In genomic region chrX:9340619-9341304, GRCh38 we compare ENCODE assay signal across 8 cellular contexts.
A peak's percentile ranks its signal among the peaks of the same experiment; 100 is the strongest.
DNase-seq lines count a peak whose midpoint lies in the region; ATAC-seq and TF ChIP-seq lines count a peak whose summit lies in the region.

No MANE protein-coding gene starts in this region.

- H3K27me3 Mint-ChIP-seq in CD4-positive, CD25-positive, alpha-beta regulatory T cell = no peaks in the 10 kb centered on the region
- no peaks in the 10 kb centered on the region for H3K27me3 Mint-ChIP-seq in activated CD4-positive, alpha-beta memory T cell treated with anti-CD3 and anti-CD28 coated beads for 36 hours

- H3K9me3 Mint-ChIP-seq in CD4-positive, CD25-positive, alpha-beta regulatory T cell = peaks cover 0 to 1% (median 0%) of the 10 kb centered on the region in 7 donors
- no peaks in the 10 kb centered on the region for H3K9me3 Mint-ChIP-seq in activated CD4-positive, alpha-beta memory T cell treated with anti-CD3 and anti-CD28 coated beads for 36 hours

- peaks cover 47% of the 10 kb centered on the region for H3K4me1 ChIP-seq in CD4-positive, CD25-positive, alpha-beta regulatory T cell (ENCODE audit: control insufficient read depth, insufficient read depth, low read length, poor library complexity, severe bottlenecking)
- no peaks in the 10 kb centered on the region for H3K4me1 ChIP-seq in prostate gland (replicated peaks)

- peak overlapping the region; percentile 84 for H3K27ac ChIP-seq in CD4-positive, CD25-positive, alpha-beta regulatory T cell (ENCODE audit: insufficient read depth, low read length, poor library complexity, severe bottlenecking)
- H3K27ac ChIP-seq in prostate gland = peak overlapping the region; percentile 58 to 66

- H3K36me3 ChIP-seq in CD4-positive, CD25-positive, alpha-beta regulatory T cell (ENCODE audit: control insufficient read depth, insufficient read depth, low read length) = no peaks in the 10 kb centered on the region
- H3K36me3 ChIP-seq in prostate gland = no peaks in the 10 kb centered on the region

- no peak for TF ChIP-seq POLR2A in prostate gland (IDR thresholded peaks at IDR 0.05)

- H3K36me3 Mint-ChIP-seq in CD4-positive, CD25-positive, alpha-beta regulatory T cell = no peaks in the 10 kb centered on the region
- H3K36me3 Mint-ChIP-seq in activated CD4-positive, alpha-beta memory T cell treated with anti-CD3 and anti-CD28 coated beads for 36 hours = no peaks in the 10 kb centered on the region

- no peaks in the 10 kb centered on the region for H3K27me3 ChIP-seq in CD4-positive, CD25-positive, alpha-beta regulatory T cell (ENCODE audit: control insufficient read depth, insufficient read depth, low read length)
- H3K27me3 ChIP-seq in prostate gland (replicated peaks; ENCODE audit: insufficient read depth) = no peaks in the 10 kb centered on the region

- H3K9me3 ChIP-seq in CD4-positive, CD25-positive, alpha-beta regulatory T cell (ENCODE audit: control insufficient read depth in 2 of 2, low read length in 2 of 2) = no peaks in the 10 kb centered on the region
- H3K9me3 ChIP-seq in prostate gland = no peaks in the 10 kb centered on the region

- peak overlapping the region; percentile 78 to 95 (median 83) for H3K4me3 Mint-ChIP-seq in CD4-positive, CD25-positive, alpha-beta regulatory T cell
- peak overlapping the region; percentile 30 for H3K4me3 Mint-ChIP-seq in activated CD4-positive, alpha-beta memory T cell treated with anti-CD3 and anti-CD28 coated beads for 36 hours

- CTCF ChIA-PET in activated CD4-positive, alpha-beta memory T cell treated with anti-CD3 and anti-CD28 coated beads for 36 hours (lab: Charles Lee) = interaction anchor here (1.3 to 1.5 kb wide), 2 partner anchors 28 to 122 kb away, joined by 3 to 5 read pairs; no protein-coding TSS in a partner anchor
- CTCF ChIA-PET in HEK293T (lab: Yijun Ruan, JAX) = no interaction called here

- in situ Hi-C loops in KBM-7 (cut with MboI; ENCODE audit: low pct_unique_long_range_greater_than_20kb, low sequenced_read_pairs) = loop anchor here (25.0 kb wide), 1 partner anchor 378 kb away; no protein-coding TSS in a partner anchor

- peak; percentile 29 to 86 (median 75) for DNase-seq in CD4-positive, CD25-positive, alpha-beta regulatory T cell
- DNase-seq in KBM-7 (peak; percentile 86), fibroblast of villous mesenchyme (ENCODE audit: low read depth) (peak; percentile 76), prostate gland (ENCODE audit: low spot score) (peak; percentile 12), HPDE6-E6E7 (ENCODE audit: extremely low spot score) (no peak), HEK293T (ENCODE audit: extremely low spot score) (no peak)
- DNase-seq in activated CD4-positive, alpha-beta memory T cell treated with anti-CD3 and anti-CD28 coated beads for 36 hours = peak; percentile 36

- peak overlapping the region; percentile 85 to 98 (median 96) for H3K27ac Mint-ChIP-seq in CD4-positive, CD25-positive, alpha-beta regulatory T cell
- peak overlapping the region; percentile 84 for H3K27ac Mint-ChIP-seq in activated CD4-positive, alpha-beta memory T cell treated with anti-CD3 and anti-CD28 coated beads for 36 hours

- intact Hi-C loops in activated CD4-positive, alpha-beta memory T cell treated with anti-CD3 and anti-CD28 coated beads for 36 hours (cut with micrococcal nuclease) = loop anchor here (1.0 to 5.0 kb wide), 6 partner anchors 12 to 367 kb away; no protein-coding TSS in a partner anchor
- intact Hi-C loops in prostate gland (cut with DNase I) = loop anchor here (2.0 to 10.0 kb wide), 3 partner anchors 190 to 258 kb away; no protein-coding TSS in a partner anchor

- WGBS in prostate gland = 26% methylated on average over 14 of the region's 15 CpGs

- H3K4me1 Mint-ChIP-seq in CD4-positive, CD25-positive, alpha-beta regulatory T cell = peaks cover 20 to 61% (median 32%) of the 10 kb centered on the region in 4 donors
- H3K4me1 Mint-ChIP-seq in activated CD4-positive, alpha-beta memory T cell treated with anti-CD3 and anti-CD28 coated beads for 36 hours (ENCODE audit: low read depth) = peaks cover 30% of the 10 kb centered on the region

- TF ChIP-seq CTCF in fibroblast of villous mesenchyme (IDR thresholded peaks at IDR 0.05; ENCODE audit: insufficient read depth, low read depth, low read length) = no peak
- TF ChIP-seq CTCF in prostate gland (IDR thresholded peaks at IDR 0.05) = no peak

- ATAC-seq in CD4-positive, CD25-positive, alpha-beta regulatory T cell (ENCODE audit: low read depth in 2 of 2) = peak; percentile 37 to 46
- peak; percentile 38 for ATAC-seq in GM19395 (IDR thresholded peaks at IDR 0.05; ENCODE audit: unreplicated experiment)

- peak overlapping the region; percentile 78 for H3K4me3 ChIP-seq in CD4-positive, CD25-positive, alpha-beta regulatory T cell (ENCODE audit: low read depth, low read length)
- no peak overlapping the region for H3K4me3 ChIP-seq in fibroblast of villous mesenchyme (ENCODE audit: low read depth, low read length)
- no peak overlapping the region for H3K4me3 ChIP-seq in prostate gland

- POLR2A ChIA-PET in activated CD4-positive, alpha-beta memory T cell treated with anti-CD3 and anti-CD28 coated beads for 36 hours (lab: Charles Lee) = interaction anchor here (1.3 to 1.9 kb wide), 2 partner anchors 12 to 123 kb away, joined by 7 read pairs; no protein-coding TSS in a partner anchor
- POLR2A ChIA-PET in HEK293T (lab: Yijun Ruan, JAX) = interaction anchor here (1.3 kb wide), 1 partner anchor 122 kb away, joined by 5 read pairs; no protein-coding TSS in a partner anchor

TF ChIP-seq in HEK293T, 16 proteins besides CTCF, POLR2A, EP300 and RAD21:
- TF ChIP-seq ZNF384 (IDR thresholded peaks at IDR 0.05) = no peak
- no peak for TF ChIP-seq SUZ12 (IDR thresholded peaks at IDR 0.05)
- no peak for TF ChIP-seq NFRKB (IDR thresholded peaks at IDR 0.05)
- no peak for TF ChIP-seq TARDBP (IDR thresholded peaks at IDR 0.05)
- no peak for TF ChIP-seq SP1 (IDR thresholded peaks at IDR 0.05)
- no peak for TF ChIP-seq CTBP1 (IDR thresholded peaks at IDR 0.05; ENCODE audit: borderline replicate concordance)
- TF ChIP-seq FOXK2 (IDR thresholded peaks at IDR 0.05) = no peak
- no peak for TF ChIP-seq BHLHE40 (IDR thresholded peaks at IDR 0.05; ENCODE audit: borderline replicate concordance)
- TF ChIP-seq ARNT (IDR thresholded peaks at IDR 0.05) = no peak
- TF ChIP-seq FOXA1 (IDR thresholded peaks at IDR 0.05) = no peak
- TF ChIP-seq LEF1 (IDR thresholded peaks at IDR 0.05; ENCODE audit: borderline replicate concordance) = no peak
- no peak for TF ChIP-seq L3MBTL2 (conservative IDR thresholded peaks at IDR 0.05)
- TF ChIP-seq PKNOX1 (IDR thresholded peaks at IDR 0.05) = no peak
- TF ChIP-seq HDGF (IDR thresholded peaks at IDR 0.05; ENCODE audit: borderline replicate concordance) = no peak
- TF ChIP-seq FOXM1 (IDR thresholded peaks at IDR 0.05; ENCODE audit: borderline replicate concordance) = no peak
- no peak for TF ChIP-seq ELF4 (IDR thresholded peaks at IDR 0.05)

Comparison
In these comparisons a context has a peak if more than half of its experiments do, and no peak if none do; other contexts are left out.
1. DNase-seq: peak in CD4-positive, CD25-positive, alpha-beta regulatory T cell (3 of 3), KBM-7 (single experiment), activated CD4-positive, alpha-beta memory T cell treated with anti-CD3 and anti-CD28 coated beads for 36 hours (single experiment), fibroblast of villous mesenchyme (single experiment) and prostate gland (single experiment); none in HPDE6-E6E7 (single experiment) and HEK293T (single experiment).